1 cellular context compared by ENCODE assay signal in the genomic region with DNA sequence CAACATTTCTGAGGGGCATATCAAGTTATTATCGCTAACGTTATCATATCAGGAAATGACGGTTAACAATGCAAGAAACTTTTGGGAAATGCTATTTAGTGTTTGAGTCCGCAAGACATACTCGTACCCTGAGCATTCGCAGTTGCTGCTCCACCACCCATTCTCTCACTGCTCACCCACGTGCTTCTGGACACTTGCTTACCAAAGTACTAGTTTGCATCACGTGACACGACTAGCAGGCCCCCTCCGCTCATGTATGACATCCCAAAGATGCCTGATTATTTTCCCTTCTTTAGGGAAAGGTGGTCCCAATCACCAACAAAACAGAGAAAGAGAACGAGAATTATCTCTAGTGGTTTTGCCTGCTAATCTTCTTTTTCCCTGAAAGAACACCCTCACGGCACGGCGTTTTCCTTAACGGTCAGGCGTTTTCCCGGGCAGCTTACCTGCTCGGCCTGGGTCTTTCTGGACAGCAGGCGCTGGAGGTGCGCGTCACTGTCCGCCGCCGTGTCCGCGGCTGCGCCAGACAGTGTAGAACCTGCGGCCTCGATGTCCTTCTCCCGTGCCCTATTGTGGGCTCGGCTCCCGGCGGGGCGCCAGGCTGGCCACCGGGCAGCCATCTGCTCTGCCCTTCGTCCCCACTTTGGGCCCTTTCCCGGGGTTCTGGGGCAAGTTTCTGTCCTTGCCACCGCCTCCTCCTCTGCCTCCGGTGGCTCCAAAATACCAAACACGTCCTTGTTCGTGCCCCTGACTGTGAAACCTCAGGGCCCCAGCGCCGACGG.
TF ChIP-seq lines count a peak whose summit lies in the region.

Gene SUPV3L1 (plus strand): TSS at position 492 of the 782 bp plus-strand sequence. CDS start 58 bp downstream, at position 550.

TF ChIP-seq in Ishikawa, 13 proteins besides CTCF, POLR2A, EP300 and RAD21 (continued from another document):
- TF ChIP-seq, protein P1, sequence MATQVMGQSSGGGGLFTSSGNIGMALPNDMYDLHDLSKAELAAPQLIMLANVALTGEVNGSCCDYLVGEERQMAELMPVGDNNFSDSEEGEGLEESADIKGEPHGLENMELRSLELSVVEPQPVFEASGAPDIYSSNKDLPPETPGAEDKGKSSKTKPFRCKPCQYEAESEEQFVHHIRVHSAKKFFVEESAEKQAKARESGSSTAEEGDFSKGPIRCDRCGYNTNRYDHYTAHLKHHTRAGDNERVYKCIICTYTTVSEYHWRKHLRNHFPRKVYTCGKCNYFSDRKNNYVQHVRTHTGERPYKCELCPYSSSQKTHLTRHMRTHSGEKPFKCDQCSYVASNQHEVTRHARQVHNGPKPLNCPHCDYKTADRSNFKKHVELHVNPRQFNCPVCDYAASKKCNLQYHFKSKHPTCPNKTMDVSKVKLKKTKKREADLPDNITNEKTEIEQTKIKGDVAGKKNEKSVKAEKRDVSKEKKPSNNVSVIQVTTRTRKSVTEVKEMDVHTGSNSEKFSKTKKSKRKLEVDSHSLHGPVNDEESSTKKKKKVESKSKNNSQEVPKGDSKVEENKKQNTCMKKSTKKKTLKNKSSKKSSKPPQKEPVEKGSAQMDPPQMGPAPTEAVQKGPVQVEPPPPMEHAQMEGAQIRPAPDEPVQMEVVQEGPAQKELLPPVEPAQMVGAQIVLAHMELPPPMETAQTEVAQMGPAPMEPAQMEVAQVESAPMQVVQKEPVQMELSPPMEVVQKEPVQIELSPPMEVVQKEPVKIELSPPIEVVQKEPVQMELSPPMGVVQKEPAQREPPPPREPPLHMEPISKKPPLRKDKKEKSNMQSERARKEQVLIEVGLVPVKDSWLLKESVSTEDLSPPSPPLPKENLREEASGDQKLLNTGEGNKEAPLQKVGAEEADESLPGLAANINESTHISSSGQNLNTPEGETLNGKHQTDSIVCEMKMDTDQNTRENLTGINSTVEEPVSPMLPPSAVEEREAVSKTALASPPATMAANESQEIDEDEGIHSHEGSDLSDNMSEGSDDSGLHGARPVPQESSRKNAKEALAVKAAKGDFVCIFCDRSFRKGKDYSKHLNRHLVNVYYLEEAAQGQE (IDR thresholded peaks at IDR 0.05; ENCODE audit: low read depth), result no peak
- peak; percentile 97 for TF ChIP-seq CREB1 (IDR thresholded peaks at IDR 0.05; ENCODE audit: low read depth)
